ENCODE assay signal across 8 cellular contexts in genomic region chr18:42113529-42114191, GRCh38.
A peak's percentile ranks its signal among the peaks of the same experiment; 100 is the strongest.
DNase-seq lines count a peak whose midpoint lies in the region; ATAC-seq and TF ChIP-seq lines count a peak whose summit lies in the region.

No MANE protein-coding gene starts in this region.

- H3K4me3 ChIP-seq in fibroblast of the aortic adventitia (ENCODE audit: low read depth, low read length): no peak overlapping the region

- DNase-seq in OCI-M1 (lab: John Stamatoyannopoulos, UW) (peak; percentile 94), fibroblast of the aortic adventitia (ENCODE audit: low read depth) (peak; percentile 82), iPS-NIHi11 (ENCODE audit: low spot score) (no peak)
- no peak for DNase-seq in CD4-positive, alpha-beta T cell
- DNase-seq in central memory CD4-positive, alpha-beta T cell: no peak

- no peaks in the 10 kb centered on the region for H3K27me3 ChIP-seq in CD4-positive, alpha-beta T cell (ENCODE audit: control insufficient read depth, insufficient read depth, low read length)

- CTCF ChIA-PET in CD4-positive, alpha-beta T cell (lab: Charles Lee): interaction anchor here (0.7 to 1.7 kb wide), 10 partner anchors 9 to 1474 kb away, joined by 3 to 13 read pairs (median 4); no protein-coding TSS in a partner anchor

- H3K9me3 Mint-ChIP-seq in CD4-positive, alpha-beta T cell: no peaks in the 10 kb centered on the region

- H3K4me1 Mint-ChIP-seq in CD4-positive, alpha-beta T cell (ENCODE audit: low read depth): peaks cover 14% of the 10 kb centered on the region

- intact Hi-C loops in CD4-positive, alpha-beta T cell (cut with DNase I, micrococcal nuclease): loop anchor here in 1 of 2 experiments (2.0 to 5.0 kb wide), 2 partner anchors 1159 to 1475 kb away; no protein-coding TSS in a partner anchor

- H3K36me3 Mint-ChIP-seq in CD4-positive, alpha-beta T cell (ENCODE audit: low read depth): no peaks in the 10 kb centered on the region

- no peaks in the 10 kb centered on the region for H3K27me3 Mint-ChIP-seq in CD4-positive, alpha-beta T cell

- no peak overlapping the region for H3K27ac ChIP-seq in CD4-positive, alpha-beta T cell (ENCODE audit: low read depth, low read length)

- no peak for TF ChIP-seq POLR2A in GM18505 (IDR thresholded peaks at IDR 0.05; ENCODE audit: borderline replicate concordance, extremely low read depth, insufficient read depth, insufficient read length)

- ATAC-seq in GM18505 (IDR thresholded peaks at IDR 0.05; ENCODE audit: unreplicated experiment) (peak; percentile 68), HG02678 (IDR thresholded peaks at IDR 0.05; ENCODE audit: unreplicated experiment) (peak; percentile 59), HG03521 (IDR thresholded peaks at IDR 0.05; ENCODE audit: unreplicated experiment) (no peak)
- no peak for ATAC-seq in CD4-positive, alpha-beta T cell (ENCODE audit: poor library complexity)

- no peak overlapping the region for H3K4me3 Mint-ChIP-seq in CD4-positive, alpha-beta T cell

- H3K27ac Mint-ChIP-seq in CD4-positive, alpha-beta T cell: no peak overlapping the region

- H3K9me3 ChIP-seq in CD4-positive, alpha-beta T cell (ENCODE audit: control insufficient read depth, low read length): no peaks in the 10 kb centered on the region

- no peak for TF ChIP-seq CTCF in fibroblast of the aortic adventitia (IDR thresholded peaks at IDR 0.05; ENCODE audit: insufficient read depth, low read length)
- no peak for TF ChIP-seq CTCF in CD4-positive, alpha-beta T cell (IDR thresholded peaks at IDR 0.05)

- POLR2A ChIA-PET in CD4-positive, alpha-beta T cell (lab: Charles Lee): no interaction called here

Comparison
In these comparisons a context has a peak if more than half of its experiments do, and no peak if none do; other contexts are left out.
1. ATAC-seq: peak in GM18505 (single experiment) and HG02678 (single experiment); none in CD4-positive, alpha-beta T cell (single experiment) and HG03521 (single experiment).
2. DNase-seq: peak in OCI-M1 (single experiment) and fibroblast of the aortic adventitia (single experiment); none in CD4-positive, alpha-beta T cell (0 of 10), iPS-NIHi11 (single experiment) and central memory CD4-positive, alpha-beta T cell (single experiment).